1 cellular context compared by ENCODE assay signal in genomic region chr12:6065131-6065871, GRCh38.
TF ChIP-seq lines count a peak whose summit lies in the region.

No MANE protein-coding gene starts in this region.

TF ChIP-seq in IMR-90, 13 proteins besides CTCF, POLR2A, EP300 and RAD21 (continued from another document):
- TF ChIP-seq CEBPB (IDR thresholded peaks at IDR 0.05; ENCODE audit: low read depth, low read length), result no peak
- TF ChIP-seq NFE2L2 (IDR thresholded peaks at IDR 0.05; ENCODE audit: low read depth, low read length), result no peak
- TF ChIP-seq BHLHE40 (IDR thresholded peaks at IDR 0.05; ENCODE audit: low read depth, low read length), result no peak
- no peak for TF ChIP-seq CHD1 (IDR thresholded peaks at IDR 0.05; ENCODE audit: low read depth, low read length)
- TF ChIP-seq SMC3 (IDR thresholded peaks at IDR 0.05; ENCODE audit: low read depth, low read length), result no peak
- TF ChIP-seq, protein P1, sequence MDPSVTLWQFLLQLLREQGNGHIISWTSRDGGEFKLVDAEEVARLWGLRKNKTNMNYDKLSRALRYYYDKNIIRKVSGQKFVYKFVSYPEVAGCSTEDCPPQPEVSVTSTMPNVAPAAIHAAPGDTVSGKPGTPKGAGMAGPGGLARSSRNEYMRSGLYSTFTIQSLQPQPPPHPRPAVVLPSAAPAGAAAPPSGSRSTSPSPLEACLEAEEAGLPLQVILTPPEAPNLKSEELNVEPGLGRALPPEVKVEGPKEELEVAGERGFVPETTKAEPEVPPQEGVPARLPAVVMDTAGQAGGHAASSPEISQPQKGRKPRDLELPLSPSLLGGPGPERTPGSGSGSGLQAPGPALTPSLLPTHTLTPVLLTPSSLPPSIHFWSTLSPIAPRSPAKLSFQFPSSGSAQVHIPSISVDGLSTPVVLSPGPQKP (IDR thresholded peaks at IDR 0.05; ENCODE audit: borderline replicate concordance, low read depth, low read length), result no peak
- no peak for TF ChIP-seq MAZ (IDR thresholded peaks at IDR 0.05; ENCODE audit: borderline replicate concordance, low read depth, low read length)
- TF ChIP-seq MXI1 (IDR thresholded peaks at IDR 0.05; ENCODE audit: borderline replicate concordance, low read depth, low read length), result no peak
- no peak for TF ChIP-seq RFX5 (IDR thresholded peaks at IDR 0.05; ENCODE audit: low read depth, low read length)
